ENCODE assay signal across 26 cellular contexts in genomic region chr7:156466262-156466661, GRCh38.
"Had no signal": no experiment of that assay in that cellular context is flagged by ENCODE, and none has a peak within 500 bp of the region (broad histone marks: within the 10 kb centered on the region; RNA-seq: fewer than 3 reads in every experiment).

No MANE protein-coding gene starts in this region.

- H3K4me1 ChIP-seq: pancreas, psoas muscle, tibial artery had no signal

- ATAC-seq: activated CD4-positive, CD25-positive, alpha-beta regulatory T cell treated with anti-CD3 and anti-CD28 coated beads, Interleukin-2, amount 50 U/mL, for 24 hours; pancreas; psoas muscle; stimulated activated naive B cell treated with anti-CD40 and anti-IgM and Interleukin-4, amounts not matched to agents 10 μg/mL and 1 μg/mL and 100 μg/mL, for 72 hours had no signal

- DNase-seq: activated CD4-positive, alpha-beta T cell treated with anti-CD3 and anti-CD28 coated beads for 48 hours; activated CD4-positive, alpha-beta T cell treated with anti-CD3 and anti-CD28 coated beads, Interleukin-2, amount 50 U/mL, for 48 hours; activated CD8-positive, alpha-beta memory T cell treated with anti-CD3 and anti-CD28 coated beads for 24 hours; activated effector memory CD4-positive, alpha-beta T cell treated with Interleukin-2 at 50 U/mL for 16 hours; activated naive CD4-positive, alpha-beta T cell treated with Interleukin-2 at 50 U/mL for 16 hours; anterior cingulate cortex; dermis blood vessel endothelial cell; effector CD4-positive, alpha-beta T cell; esophagus squamous epithelium; naive B cell; pancreas; psoas muscle; stimulated activated CD4-positive, alpha-beta T cell treated with anti-CD3 and anti-CD28 coated beads, Interleukin-1b, Interleukin-23, amount 100 ng/mL, for 48 hours; stimulated activated naive B cell treated with anti-CD40 and anti-IgM and Interleukin-4, amounts not matched to agents 10 μg/mL and 1 μg/mL and 100 μg/mL, for 72 hours; stomach; T-helper 1 cell; tibial artery; WERI-Rb-1 had no signal

- H3K4me2 ChIP-seq: smooth muscle cell had no signal

- H3K4me3 ChIP-seq: esophagus squamous epithelium, pancreas, psoas muscle, smooth muscle cell, stomach, tibial artery had no signal

- H3K27me3 ChIP-seq: pancreas, stomach had no signal

- H3K27ac ChIP-seq: esophagus squamous epithelium, pancreas, psoas muscle, stomach, tibial artery, WERI-Rb-1 had no signal

- H3K9me3 ChIP-seq: esophagus squamous epithelium, pancreas, psoas muscle, stomach, tibial artery had no signal

- FAIRE-seq: bronchial epithelial cell, colon, frontal cortex, islet of Langerhans, pancreas, TTC549, urothelium cell line had no signal

- H3K36me3 ChIP-seq: esophagus squamous epithelium, pancreas, tibial artery, WERI-Rb-1 had no signal
